In the genomic region with DNA sequence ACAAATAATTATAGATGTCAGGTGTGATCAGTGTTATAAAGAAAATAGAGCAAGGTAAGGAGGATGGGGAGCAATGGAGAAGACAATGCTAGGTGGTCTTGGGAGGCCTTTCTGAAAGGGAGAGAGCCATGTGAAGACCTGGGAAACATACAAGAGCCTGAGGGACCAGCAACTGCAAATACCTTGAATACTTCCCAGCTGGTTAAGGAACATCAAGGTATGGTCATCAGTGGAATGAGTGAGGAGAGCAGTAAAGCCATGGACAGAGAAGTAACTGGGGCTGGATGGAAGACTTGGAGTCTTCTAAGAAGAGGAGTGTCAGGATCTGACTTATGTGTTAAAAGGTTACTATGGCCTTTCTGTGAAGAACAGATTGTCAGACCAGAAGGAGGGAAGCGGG, we compare ENCODE assay signal across 22 cellular contexts.
"Had no signal": no experiment of that assay in that cellular context is flagged by ENCODE, and none has a peak within 500 bp of the region (broad histone marks: within the 10 kb centered on the region; RNA-seq: fewer than 3 reads in every experiment).

No MANE protein-coding gene starts in this region.

- H3K27me3 ChIP-seq: colonic mucosa, gastrocnemius medialis had no signal

- H3K36me3 ChIP-seq: colonic mucosa, esophagus squamous epithelium, gastrocnemius medialis, gastroesophageal sphincter, heart left ventricle, heart right ventricle had no signal

- H3K9me3 ChIP-seq: colonic mucosa, esophagus squamous epithelium, gastrocnemius medialis, gastroesophageal sphincter, heart left ventricle, heart right ventricle had no signal

- H3K4me1 ChIP-seq: colonic mucosa, esophagus squamous epithelium, foreskin keratinocyte, gastrocnemius medialis, gastroesophageal sphincter, heart left ventricle, heart right ventricle had no signal

- H3K4me3 ChIP-seq: colonic mucosa, coronary artery, dorsolateral prefrontal cortex, esophagus squamous epithelium, gastrocnemius medialis, gastroesophageal sphincter, heart left ventricle, heart right ventricle had no signal

- DNase-seq: colonic mucosa; cortex of kidney; dermis blood vessel endothelial cell; dorsolateral prefrontal cortex; effector CD4-positive, alpha-beta T cell; effector CD8-positive, alpha-beta T cell; effector memory CD4-positive, alpha-beta T cell; effector memory CD8-positive, alpha-beta T cell; endodermal cell; erythroblast; esophagus squamous epithelium; foreskin fibroblast; foreskin keratinocyte; foreskin melanocyte; gastrocnemius medialis; glutamatergic neuron; head of caudate nucleus; heart left ventricle; heart right ventricle had no signal

- H3K27ac ChIP-seq: colonic mucosa, coronary artery, dorsolateral prefrontal cortex, epithelial cell of prostate, esophagus squamous epithelium, foreskin keratinocyte, gastrocnemius medialis, gastroesophageal sphincter, heart left ventricle, heart right ventricle had no signal
